ENCODE assay signal across 9 cellular contexts in genomic region chr5:78527054-78527884, GRCh38.
DNase-seq lines count a peak whose midpoint lies in the region; ATAC-seq and TF ChIP-seq lines count a peak whose summit lies in the region.
"Had no signal": no experiment of that assay in that cellular context is flagged by ENCODE, and none has a peak within 500 bp of the region (broad histone marks: within the 10 kb centered on the region; RNA-seq: fewer than 3 reads in every experiment).

No MANE protein-coding gene starts in this region.

- H3K27ac ChIP-seq in RWPE1 (no peak overlapping the region), prostate gland (peak overlapping the region in 1 of 2 donors; percentile 14)

- POLR2A ChIA-PET in RWPE1 (lab: Yijun Ruan, JAX; ENCODE audit: low non-redundant PET), result no interaction called here

- no peaks in the 10 kb centered on the region for H3K9me3 Mint-ChIP-seq in nephron

- DNase-seq in AG20443 (ENCODE audit: low spot score) (peak; percentile 80), RWPE1 (ENCODE audit: low spot score) (peak; percentile 85), fibroblast of peridontal ligament (ENCODE audit: extremely low read depth) (peak; percentile 92), prostate gland (ENCODE audit: low spot score) (no peak), COR-L47 (lab: John Stamatoyannopoulos, UW) (no peak)
- no peak for DNase-seq in activated T-cell treated with anti-CD3 and anti-CD28 coated beads, Interleukin-2, amount 50 U/mL, for 48 hours
- DNase-seq: stimulated activated CD4-positive, alpha-beta T cell treated with anti-CD3 and anti-CD28 coated beads, Interleukin-4, amount 100 ng/mL, for 24 hours had no signal

- CTCF ChIA-PET in RWPE1 (lab: Yijun Ruan, JAX), result interaction anchor here (0.6 to 1.3 kb wide), 2 partner anchors 10 to 105 kb away, joined by 5 to 11 read pairs; no protein-coding TSS in a partner anchor

- no peak for TF ChIP-seq POLR2A in prostate gland (IDR thresholded peaks at IDR 0.05)

- no peak for ATAC-seq in GM19467 (IDR thresholded peaks at IDR 0.05; ENCODE audit: unreplicated experiment)

- TF ChIP-seq CTCF in RWPE1 (conservative IDR thresholded peaks at IDR 0.05; ENCODE audit: low read depth) (no peak), nephron (IDR thresholded peaks at IDR 0.05; ENCODE audit: unreplicated experiment in 3 of 3) (no peak), prostate gland (IDR thresholded peaks at IDR 0.05) (no peak)

- H3K27ac Mint-ChIP-seq in nephron, result peak overlapping the region; percentile 59 to 81 (median 74)

- intact Hi-C loops in prostate gland (cut with DNase I), result no loop called here

- H3K27me3 Mint-ChIP-seq in nephron (ENCODE audit: low read depth), result no peaks in the 10 kb centered on the region

- WGBS in prostate gland, result 49% methylated on average over 9 of the region's 9 CpGs

- H3K9me3 ChIP-seq in prostate gland, result no peaks in the 10 kb centered on the region

- H3K36me3 ChIP-seq in prostate gland, result no peaks in the 10 kb centered on the region

- H3K4me3 Mint-ChIP-seq in nephron, result no peak overlapping the region

- peaks cover 61% of the 10 kb centered on the region for H3K4me1 Mint-ChIP-seq in nephron

- H3K27me3 ChIP-seq in prostate gland (replicated peaks; ENCODE audit: insufficient read depth), result no peaks in the 10 kb centered on the region

- H3K36me3 Mint-ChIP-seq in nephron (ENCODE audit: low read depth), result no peaks in the 10 kb centered on the region

- no peaks in the 10 kb centered on the region for H3K4me1 ChIP-seq in prostate gland (replicated peaks)

- H3K4me3 ChIP-seq in prostate gland, result no peak overlapping the region

Comparison
In these comparisons a context has a peak if more than half of its experiments do, and no peak if none do; other contexts are left out.
1. DNase-seq: peak in AG20443 (single experiment), RWPE1 (single experiment) and fibroblast of peridontal ligament (single experiment); none in activated T-cell treated with anti-CD3 and anti-CD28 coated beads, Interleukin-2, amount 50 U/mL, for 48 hours (0 of 2), prostate gland (single experiment) and COR-L47 (single experiment).